Comparison of ENCODE assay signal across 14 cellular contexts in the genomic region with DNA sequence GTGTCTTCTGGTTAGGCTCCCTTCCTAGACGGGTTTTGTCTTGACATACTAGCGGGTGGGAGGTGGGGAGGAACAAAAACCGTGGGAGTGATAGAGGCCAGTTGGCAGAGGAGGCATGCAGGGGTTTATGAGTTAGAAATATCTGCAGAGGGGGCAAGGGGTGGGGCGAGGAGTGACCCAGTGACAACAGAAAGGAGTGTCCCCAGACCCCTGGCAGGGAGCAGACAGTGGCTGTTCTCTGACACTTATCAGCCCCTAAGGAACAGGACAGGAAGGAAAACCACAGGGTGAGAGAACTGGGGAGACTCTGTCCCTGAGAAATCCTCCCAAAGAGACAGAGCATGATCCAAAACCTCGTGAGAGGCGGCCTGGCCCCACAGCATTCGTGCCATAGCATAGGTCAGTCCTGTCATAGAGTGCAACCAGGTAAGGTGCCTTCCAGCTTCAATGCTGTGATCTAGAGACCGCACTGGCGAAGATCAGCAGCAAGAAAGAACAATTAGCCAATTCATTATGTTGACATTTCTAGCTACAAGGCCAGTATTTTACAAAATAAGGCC.
DNase-seq lines count a peak whose midpoint lies in the region; ATAC-seq and TF ChIP-seq lines count a peak whose summit lies in the region.
"Had no signal": no experiment of that assay in that cellular context is flagged by ENCODE, and none has a peak within 500 bp of the region (broad histone marks: within the 10 kb centered on the region; RNA-seq: fewer than 3 reads in every experiment).

No MANE protein-coding gene starts in this region.

- no peaks in the 10 kb centered on the region for H3K9me3 Mint-ChIP-seq in activated T-helper 17 cell treated with anti-CD3 and anti-CD28 coated beads, Interleukin-2, amount 50 U/mL, for 72 hours
- H3K9me3 Mint-ChIP-seq in stimulated activated memory B cell treated with anti-CD40 and anti-IgM and Interleukin-4, amounts not matched to agents 10 μg/mL and 1 μg/mL and 100 μg/mL, for 72 hours: no peaks in the 10 kb centered on the region
- H3K9me3 Mint-ChIP-seq: naive thymus-derived CD8-positive, alpha-beta T cell; stimulated activated effector memory CD8-positive, alpha-beta T cell treated with anti-CD3 and anti-CD28 coated beads, Interleukin-12 subunit alpha, Interleukin-12 subunit beta, amount 100 ng/mL, for 72 hours had no signal

- 48 to 65% (median 53%) methylated on average over 9 of the region's 9 CpGs for WGBS in heart left ventricle, 4 donors
- WGBS in ovary, 3 donors: 22 to 30% (median 25%) methylated on average over 9 of the region's 9 CpGs
- WGBS in upper lobe of left lung, 2 donors: 62 to 73% methylated on average over 9 of the region's 9 CpGs

- peaks cover 5% of the 10 kb centered on the region for H3K4me1 Mint-ChIP-seq in activated T-helper 17 cell treated with anti-CD3 and anti-CD28 coated beads, Interleukin-2, amount 50 U/mL, for 72 hours
- no peaks in the 10 kb centered on the region for H3K4me1 Mint-ChIP-seq in stimulated activated memory B cell treated with anti-CD40 and anti-IgM and Interleukin-4, amounts not matched to agents 10 μg/mL and 1 μg/mL and 100 μg/mL, for 72 hours

- TF ChIP-seq EP300 in ovary (IDR thresholded peaks at IDR 0.05) (no peak), upper lobe of left lung (IDR thresholded peaks at IDR 0.05) (no peak)

- TF ChIP-seq POLR2A in heart left ventricle (IDR thresholded peaks at IDR 0.05): no peak
- no peak for TF ChIP-seq POLR2A in ovary (IDR thresholded peaks at IDR 0.05)
- TF ChIP-seq POLR2A in upper lobe of left lung (IDR thresholded peaks at IDR 0.05): no peak

- intact Hi-C loops in heart left ventricle (cut with DNase I): loop anchor here in 5 of 10 donors (10.0 kb wide), 3 partner anchors 76 to 256 kb away; a partner anchor contains a TSS
- intact Hi-C loops in ovary (cut with DNase I): loop anchor here in 1 of 4 donors (5.0 kb wide), 1 partner anchor 41 kb away; no protein-coding TSS in a partner anchor

- H3K4me3 ChIP-seq in heart left ventricle (no peak overlapping the region), ovary (no peak overlapping the region), upper lobe of left lung (no peak overlapping the region)

- H3K9me3 ChIP-seq in heart left ventricle (no peaks in the 10 kb centered on the region), ovary (no peaks in the 10 kb centered on the region), upper lobe of left lung (no peaks in the 10 kb centered on the region)

- no peak for ATAC-seq in activated T-helper 17 cell treated with anti-CD3 and anti-CD28 coated beads, Interleukin-2, amount 50 U/mL, for 72 hours (replicated peaks)
- ATAC-seq in heart left ventricle (peak in 3 of 4 donors; percentile 2 to 17 (median 10)), upper lobe of left lung (ENCODE audit: low FRiP score in 2 of 2) (no peak)
- ATAC-seq in stimulated activated memory B cell treated with anti-CD40 and anti-IgM and Interleukin-4, amounts not matched to agents 10 μg/mL and 1 μg/mL and 100 μg/mL, for 72 hours: no peak
- ATAC-seq: naive thymus-derived CD8-positive, alpha-beta T cell; stimulated activated effector memory CD8-positive, alpha-beta T cell treated with anti-CD3 and anti-CD28 coated beads, Interleukin-12 subunit alpha, Interleukin-12 subunit beta, amount 100 ng/mL, for 72 hours had no signal

- no peak overlapping the region for H3K4me3 Mint-ChIP-seq in activated T-helper 17 cell treated with anti-CD3 and anti-CD28 coated beads, Interleukin-2, amount 50 U/mL, for 72 hours
- no peak overlapping the region for H3K4me3 Mint-ChIP-seq in stimulated activated memory B cell treated with anti-CD40 and anti-IgM and Interleukin-4, amounts not matched to agents 10 μg/mL and 1 μg/mL and 100 μg/mL, for 72 hours
- H3K4me3 Mint-ChIP-seq: naive thymus-derived CD8-positive, alpha-beta T cell; stimulated activated effector memory CD8-positive, alpha-beta T cell treated with anti-CD3 and anti-CD28 coated beads, Interleukin-12 subunit alpha, Interleukin-12 subunit beta, amount 100 ng/mL, for 72 hours had no signal

- DNase-seq in heart left ventricle (peak in 2 of 5 donors; percentile 29 to 51), ovary (peak; percentile 33 to 54 (median 49)), upper lobe of left lung (no peak), NCI-H2081 treated with DMSO at 0.1 percent for 48 hours (lab: John Stamatoyannopoulos, UW) (no peak), DMS 273 (lab: John Stamatoyannopoulos, UW; ENCODE audit: unreplicated experiment) (no peak), DMS114 treated with DMSO at 0.1 percent for 48 hours (lab: John Stamatoyannopoulos, UW; ENCODE audit: unreplicated experiment) (no peak)
- DNase-seq: activated effector memory CD4-positive, alpha-beta T cell treated with anti-CD3 and anti-CD28 coated beads, Interleukin-2, amount 50 U/mL, for 16 hours; central memory CD4-positive, alpha-beta T cell; erythroblast; naive thymus-derived CD8-positive, alpha-beta T cell; stimulated activated CD4-positive, alpha-beta T cell treated with anti-CD3 and anti-CD28 coated beads, Interleukin-1b, Interleukin-23, amount 100 ng/mL, for 48 hours had no signal

- H3K36me3 Mint-ChIP-seq in activated T-helper 17 cell treated with anti-CD3 and anti-CD28 coated beads, Interleukin-2, amount 50 U/mL, for 72 hours (ENCODE audit: low read depth): peaks cover 19% of the 10 kb centered on the region
- peaks cover 8% of the 10 kb centered on the region for H3K36me3 Mint-ChIP-seq in stimulated activated memory B cell treated with anti-CD40 and anti-IgM and Interleukin-4, amounts not matched to agents 10 μg/mL and 1 μg/mL and 100 μg/mL, for 72 hours
- H3K36me3 Mint-ChIP-seq: stimulated activated effector memory CD8-positive, alpha-beta T cell treated with anti-CD3 and anti-CD28 coated beads, Interleukin-12 subunit alpha, Interleukin-12 subunit beta, amount 100 ng/mL, for 72 hours had no signal

- H3K36me3 ChIP-seq in heart left ventricle (no peaks in the 10 kb centered on the region), ovary (no peaks in the 10 kb centered on the region), upper lobe of left lung (no peaks in the 10 kb centered on the region)

- TF ChIP-seq CTCF in heart left ventricle (IDR thresholded peaks at IDR 0.05): no peak
- no peak for TF ChIP-seq CTCF in ovary (IDR thresholded peaks at IDR 0.05)
- no peak for TF ChIP-seq CTCF in upper lobe of left lung (IDR thresholded peaks at IDR 0.05)

- H3K27me3 ChIP-seq in heart left ventricle: no peaks in the 10 kb centered on the region
- H3K27me3 ChIP-seq in ovary: no peaks in the 10 kb centered on the region
- H3K27me3 ChIP-seq in upper lobe of left lung: no peaks in the 10 kb centered on the region

- H3K27ac Mint-ChIP-seq in activated T-helper 17 cell treated with anti-CD3 and anti-CD28 coated beads, Interleukin-2, amount 50 U/mL, for 72 hours: peak overlapping the region; percentile 8
- H3K27ac Mint-ChIP-seq in stimulated activated memory B cell treated with anti-CD40 and anti-IgM and Interleukin-4, amounts not matched to agents 10 μg/mL and 1 μg/mL and 100 μg/mL, for 72 hours: no peak overlapping the region
- H3K27ac Mint-ChIP-seq: naive thymus-derived CD8-positive, alpha-beta T cell; stimulated activated effector memory CD8-positive, alpha-beta T cell treated with anti-CD3 and anti-CD28 coated beads, Interleukin-12 subunit alpha, Interleukin-12 subunit beta, amount 100 ng/mL, for 72 hours had no signal

- H3K27ac ChIP-seq in heart left ventricle: peak overlapping the region; percentile 41 to 92 (median 66)
- H3K27ac ChIP-seq in ovary: peak overlapping the region; percentile 30 to 65
- H3K27ac ChIP-seq in upper lobe of left lung: peak overlapping the region; percentile 71 to 82 (median 74)

- no peaks in the 10 kb centered on the region for H3K27me3 Mint-ChIP-seq in activated T-helper 17 cell treated with anti-CD3 and anti-CD28 coated beads, Interleukin-2, amount 50 U/mL, for 72 hours
- no peaks in the 10 kb centered on the region for H3K27me3 Mint-ChIP-seq in stimulated activated memory B cell treated with anti-CD40 and anti-IgM and Interleukin-4, amounts not matched to agents 10 μg/mL and 1 μg/mL and 100 μg/mL, for 72 hours
- H3K27me3 Mint-ChIP-seq: naive thymus-derived CD8-positive, alpha-beta T cell had no signal

- H3K4me1 ChIP-seq in heart left ventricle: peaks cover 11 to 61% (median 38%) of the 10 kb centered on the region in 12 donors
- peaks cover 15% of the 10 kb centered on the region for H3K4me1 ChIP-seq in ovary (ENCODE audit: insufficient read depth)
- H3K4me1 ChIP-seq in upper lobe of left lung: peaks cover 33 to 38% (median 34%) of the 10 kb centered on the region in 4 donors

Comparison
In these comparisons a context has a peak if more than half of its experiments do, and no peak if none do; other contexts are left out.
1. ATAC-seq: peak in heart left ventricle (3 of 4); none in activated T-helper 17 cell treated with anti-CD3 and anti-CD28 coated beads, Interleukin-2, amount 50 U/mL, for 72 hours (single experiment), upper lobe of left lung (0 of 2) and stimulated activated memory B cell treated with anti-CD40 and anti-IgM and Interleukin-4, amounts not matched to agents 10 μg/mL and 1 μg/mL and 100 μg/mL, for 72 hours (single experiment).
2. DNase-seq: peak in ovary (5 of 5); none in upper lobe of left lung (0 of 2), NCI-H2081 treated with DMSO at 0.1 percent for 48 hours (single experiment), DMS 273 (single experiment) and DMS114 treated with DMSO at 0.1 percent for 48 hours (single experiment).
3. Peak in every context shown above with its lines, with median percentiles within 50 percentile points of each other: H3K27ac ChIP-seq.